Comparison of ENCODE assay signal across 8 cellular contexts in the genomic region with DNA sequence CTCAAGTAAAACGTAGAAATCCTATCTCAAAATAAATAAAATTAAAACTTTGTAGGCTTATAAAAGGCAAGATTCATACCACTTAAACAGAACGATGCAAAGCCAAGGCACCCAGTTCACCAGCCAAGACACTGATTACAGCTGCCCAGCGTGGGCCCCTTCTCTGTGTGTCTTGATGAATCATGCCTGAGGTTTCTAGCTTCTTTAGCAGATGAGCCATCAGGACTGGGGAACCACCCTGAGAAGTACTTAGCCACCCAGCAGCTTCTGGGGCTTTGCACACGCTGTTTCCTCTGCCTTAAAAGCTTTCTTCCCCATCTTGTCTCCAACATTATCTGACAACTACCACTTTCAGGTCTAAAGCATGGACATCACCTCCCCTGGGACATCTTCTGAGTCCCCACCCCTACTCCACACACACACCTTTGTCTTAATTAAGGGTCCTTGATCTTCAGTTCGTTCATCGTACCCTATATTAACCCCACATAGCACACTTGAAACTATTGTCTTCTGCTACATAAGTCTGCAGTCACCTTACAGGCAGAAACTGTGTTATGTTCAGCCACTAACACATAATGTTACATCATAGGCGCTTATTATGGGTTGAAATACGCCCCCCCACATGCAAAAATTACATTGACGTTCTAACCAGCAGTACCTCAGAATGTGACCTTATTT. TPM values are rescaled to one million over a fixed set of nuclear protein-coding genes. Genes with fewer than 3 reads are reported as not detected.
A peak's percentile ranks its signal among the peaks of the same experiment; 100 is the strongest.
DNase-seq lines count a peak whose midpoint lies in the region; FAIRE-seq and TF ChIP-seq lines count a peak whose summit lies in the region.

No MANE protein-coding gene starts in this region.

- TF ChIP-seq CTCF in neural crest cell (conservative IDR thresholded peaks at IDR 0.05) = no peak
- TF ChIP-seq CTCF in stomach (IDR thresholded peaks at IDR 0.05) = no peak

- no peaks in the 10 kb centered on the region for H3K4me1 ChIP-seq in stomach

- H3K9me3 Mint-ChIP-seq in activated naive CD8-positive, alpha-beta T cell (ENCODE audit: low read depth) = no peaks in the 10 kb centered on the region
- H3K9me3 Mint-ChIP-seq in neural crest cell (no peaks in the 10 kb centered on the region), immature natural killer cell (no peaks in the 10 kb centered on the region)

- H3K4me1 Mint-ChIP-seq in activated naive CD8-positive, alpha-beta T cell (ENCODE audit: low read depth) = peaks cover 45% of the 10 kb centered on the region
- H3K4me1 Mint-ChIP-seq in neural crest cell (peaks cover 27% of the 10 kb centered on the region), immature natural killer cell (no peaks in the 10 kb centered on the region)

- DNase-seq in Caki2 (ENCODE audit: low read depth) = peak; percentile 23
- no peak for DNase-seq in H54 (ENCODE audit: insufficient read length, low spot score)
- DNase-seq in NOMO-1 treated with dmso at 0.1 percent for 144 hours (lab: John Stamatoyannopoulos, UW; ENCODE audit: unreplicated experiment) = peak; percentile 94
- DNase-seq in neural crest cell (ENCODE audit: low read depth, low spot score) = no peak
- DNase-seq in immature natural killer cell = no peak
- DNase-seq in stomach = no peak
- DNase-seq in cardiac septum (ENCODE audit: low spot score) = no peak

- H3K9me3 ChIP-seq in stomach = no peaks in the 10 kb centered on the region

- 66 to 72% (median 69%) methylated on average over 9 of the region's 9 CpGs for WGBS in stomach, 5 donors

- peak; percentile 93 for FAIRE-seq in H54 (lab: Jason Lieb, UNC)

- H3K27ac ChIP-seq in stomach = no peak overlapping the region

- intact Hi-C loops in stomach (cut with DNase I; ENCODE audit: low total_unique reads) (no loop called here), cardiac septum (cut with DNase I) (no loop called here)

- peak overlapping the region; percentile 93 for H3K27ac Mint-ChIP-seq in activated naive CD8-positive, alpha-beta T cell
- H3K27ac Mint-ChIP-seq in neural crest cell (ENCODE audit: unreplicated experiment) = peak overlapping the region; percentile 58
- H3K27ac Mint-ChIP-seq in immature natural killer cell = no peak overlapping the region

- H3K4me3 ChIP-seq in stomach = no peak overlapping the region

- peak overlapping the region; percentile 56 for H3K4me3 Mint-ChIP-seq in activated naive CD8-positive, alpha-beta T cell
- H3K4me3 Mint-ChIP-seq in neural crest cell (no peak overlapping the region), immature natural killer cell (no peak overlapping the region)

- peaks cover 0 to 4% (median 0%) of the 10 kb centered on the region in 3 donors for H3K27me3 ChIP-seq in stomach

- H3K36me3 Mint-ChIP-seq in activated naive CD8-positive, alpha-beta T cell = no peaks in the 10 kb centered on the region
- H3K36me3 Mint-ChIP-seq in neural crest cell (ENCODE audit: low read depth) = no peaks in the 10 kb centered on the region
- H3K36me3 Mint-ChIP-seq in immature natural killer cell = no peaks in the 10 kb centered on the region

- TF ChIP-seq EP300 in stomach (IDR thresholded peaks at IDR 0.05) = no peak

- in situ Hi-C loops in Caki2 (cut with HindIII; ENCODE audit: low pct_unique_long_range_greater_than_20kb, low sequenced_read_pairs) = no loop called here

- H3K36me3 ChIP-seq in stomach = no peaks in the 10 kb centered on the region

- no peak for TF ChIP-seq POLR2A in H54 (IDR thresholded peaks at IDR 0.05; ENCODE audit: low read depth, low read length)
- no peak for TF ChIP-seq POLR2A in stomach (IDR thresholded peaks at IDR 0.05)

- no peaks in the 10 kb centered on the region for H3K27me3 Mint-ChIP-seq in activated naive CD8-positive, alpha-beta T cell
- H3K27me3 Mint-ChIP-seq in neural crest cell (ENCODE audit: low read depth) = peaks cover 15% of the 10 kb centered on the region
- peaks cover 5 to 17% (median 8%) of the 10 kb centered on the region in 3 donors for H3K27me3 Mint-ChIP-seq in immature natural killer cell (ENCODE audit: low read depth in 3 of 3)

RNA-seq across cellular contexts. Expression of a gene that starts 8.7 kb away (rescaled TPM):
- total RNA-seq in Caki2 (2014; rRNA removed; shearing (Covaris generic); ENCODE audit: low replicate concordance) = not detected in 2 replicates
- 3.8 and 4.4 TPM in 2 replicates for total RNA-seq in neural crest cell
- 1 to 10 TPM in 1 of 3 donors, not detected in 2; 1.6 TPM for polyA plus RNA-seq in immature natural killer cell
- total RNA-seq in stomach = 10 to 100 TPM in 3 of 5 donors, 1 to 10 TPM in 1, under 1 TPM in 1; 0.87 to 54.0 (median 23.5) TPM
- polyA plus RNA-seq in stomach = 1 to 10 TPM; 2.4 to 3.3 (median 2.6) TPM
- 4.5 TPM for total RNA-seq in cardiac septum

RNA-seq across cellular contexts. Expression of a gene that starts 17.2 kb away (rescaled TPM):
- not detected in 2 replicates for total RNA-seq in Caki2 (2014; rRNA removed; shearing (Covaris generic); ENCODE audit: low replicate concordance)
- total RNA-seq in neural crest cell (not detected in 2 replicates), stomach (not detected), cardiac septum (not detected)
- polyA plus RNA-seq in immature natural killer cell (not detected), stomach (under 1 TPM in 1 of 3 donors, not detected in 2; 0.18 TPM)

RNA-seq across cellular contexts. Expression of a gene that starts 19.6 kb away (rescaled TPM):
- total RNA-seq in Caki2 (2014; rRNA removed; shearing (Covaris generic); ENCODE audit: low replicate concordance) = not detected in 2 replicates
- not detected in 2 replicates for total RNA-seq in neural crest cell
- polyA plus RNA-seq in immature natural killer cell = not detected
- not detected for total RNA-seq in stomach
- not detected for polyA plus RNA-seq in stomach
- total RNA-seq in cardiac septum = not detected

Comparison
In these comparisons a context has a peak if more than half of its experiments do, and no peak if none do; other contexts are left out.
1. DNase-seq: peak in Caki2 (single experiment) and NOMO-1 treated with dmso at 0.1 percent for 144 hours (single experiment); none in H54 (single experiment), neural crest cell (single experiment), immature natural killer cell (0 of 3), stomach (single experiment) and cardiac septum (single experiment).
2. H3K27ac Mint-ChIP-seq: peak in activated naive CD8-positive, alpha-beta T cell (single experiment) and neural crest cell (single experiment); none in immature natural killer cell (0 of 6).